ENCODE assay signal across 8 cellular contexts in the genomic region with DNA sequence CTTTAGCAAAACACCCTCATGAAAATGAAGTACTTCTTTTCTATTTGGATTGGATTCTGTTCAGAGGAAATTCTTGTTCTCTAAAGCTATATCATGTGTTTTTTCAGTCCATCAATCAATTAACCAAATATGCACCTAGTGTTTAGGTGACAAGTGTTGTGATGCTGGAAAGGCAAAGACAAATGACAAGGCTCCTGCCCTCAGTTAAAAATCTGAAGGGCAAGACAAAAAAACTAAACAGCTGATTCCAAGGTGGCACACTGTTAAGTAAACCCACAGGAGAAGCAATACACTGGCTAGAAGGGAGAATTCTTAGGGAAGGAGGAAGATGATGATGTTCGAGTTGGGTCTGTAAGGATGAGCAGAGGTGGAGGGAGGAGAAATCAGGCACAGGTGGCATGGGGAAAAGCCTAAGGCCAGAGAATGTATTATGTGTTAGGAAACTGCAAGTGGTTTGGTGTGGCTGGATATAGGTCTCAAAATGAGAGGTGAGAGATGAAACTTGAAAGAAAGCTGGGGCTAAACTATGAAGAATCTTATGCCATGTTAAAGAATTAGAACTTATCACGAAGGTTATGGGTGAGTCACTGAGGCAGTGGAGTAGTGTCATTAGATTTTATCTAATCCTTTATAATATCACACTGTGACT. TPM values are rescaled to one million over a fixed set of nuclear protein-coding genes. Genes with fewer than 3 reads are reported as not detected.
DNase-seq lines count a peak whose midpoint lies in the region; ATAC-seq, FAIRE-seq and TF ChIP-seq lines count a peak whose summit lies in the region.

No MANE protein-coding gene starts in this region.

- H3K27ac ChIP-seq in HepG2 (ENCODE audit: extremely low read length, insufficient read depth, low read length) (peak overlapping the region; percentile 86), upper lobe of left lung (no peak overlapping the region)

- no peak overlapping the region for H2AFZ ChIP-seq in HepG2 (ENCODE audit: low read length)

- 97% methylated on average over 2 of the region's 2 CpGs for WGBS in HepG2 (ENCODE audit: low lambda C conversion rate)
- 74 to 81% methylated on average over 2 of the region's 2 CpGs for WGBS in upper lobe of left lung, 2 donors

- TF ChIP-seq EP300 in HepG2 (IDR thresholded peaks at IDR 0.05; ENCODE audit: low read depth in 2 of 2, low read length in 2 of 2): no peak
- TF ChIP-seq EP300 in HepG2 (CRISPR knock-in tag; IDR thresholded peaks at IDR 0.05; ENCODE audit: borderline replicate concordance): no peak
- TF ChIP-seq EP300 in upper lobe of left lung (IDR thresholded peaks at IDR 0.05): no peak

- no TSS peak for BruUV-seq in HepG2 (replicated peaks; lab: Mats Ljungman, UMichigan)

- no peak overlapping the region for H3K9ac ChIP-seq in HepG2 (ENCODE audit: insufficient read depth, low read depth, low read length)

- peaks cover 30% of the 10 kb centered on the region for H3K4me1 ChIP-seq in HepG2 (ENCODE audit: insufficient read depth, low read length)
- H3K4me1 ChIP-seq in upper lobe of left lung: peaks cover 8% of the 10 kb centered on the region in 4 donors

- H3K4me2 ChIP-seq in HepG2 (ENCODE audit: low read depth, low read length): no peak overlapping the region

- TF ChIP-seq CTCF in HepG2 (CRISPR knock-in tag; IDR thresholded peaks at IDR 0.05): no peak
- no peak for TF ChIP-seq CTCF in upper lobe of left lung (IDR thresholded peaks at IDR 0.05)

- no peaks in the 10 kb centered on the region for H4K20me1 ChIP-seq in HepG2 (ENCODE audit: insufficient read depth, low read length)

- H3K36me3 ChIP-seq in HepG2 (replicated peaks in 1 of 2; ENCODE audit: control insufficient read depth in 1 of 2, insufficient read depth in 2 of 2, low read length in 2 of 2) (no peaks in the 10 kb centered on the region), upper lobe of left lung (no peaks in the 10 kb centered on the region)

- no peak for TF ChIP-seq RAD21 in HepG2 (CRISPR knock-in tag; IDR thresholded peaks at IDR 0.05)

- peak; percentile 45 for ATAC-seq in GM18858 (IDR thresholded peaks at IDR 0.05; ENCODE audit: unreplicated experiment)
- no peak for ATAC-seq in HepG2
- ATAC-seq in upper lobe of left lung (ENCODE audit: low FRiP score in 2 of 2): no peak
- ATAC-seq in left cardiac atrium: no peak

- H3K27me3 ChIP-seq in HepG2 (ENCODE audit: control insufficient read depth in 1 of 2, insufficient read depth in 2 of 2, low read length in 2 of 2) (no peaks in the 10 kb centered on the region), upper lobe of left lung (no peaks in the 10 kb centered on the region)

- no peaks in the 10 kb centered on the region for H3K9me3 ChIP-seq in HepG2 (ENCODE audit: low read length)
- H3K9me3 ChIP-seq in upper lobe of left lung: no peaks in the 10 kb centered on the region

- H3K79me2 ChIP-seq in HepG2 (ENCODE audit: insufficient read depth, low read length): no peaks in the 10 kb centered on the region

- DNase-seq in H54 (ENCODE audit: insufficient read length, low spot score): no peak
- peak; percentile 1 for DNase-seq in NCI-H69 (lab: John Stamatoyannopoulos, UW)
- DNase-seq in HepG2 (ENCODE audit: low spot score): no peak
- DNase-seq in NCI-H226: no peak
- DNase-seq in HuH-7.5 (ENCODE audit: low spot score): no peak
- DNase-seq in upper lobe of left lung: no peak
- no peak for DNase-seq in left cardiac atrium

- H3K4me3 ChIP-seq in HepG2 (replicated peaks in 1 of 3; ENCODE audit: insufficient read depth in 1 of 3, low read depth in 2 of 3, low read length in 3 of 3): no peak overlapping the region
- H3K4me3 ChIP-seq in upper lobe of left lung: no peak overlapping the region

- in situ Hi-C loops in HepG2 (cut with HindIII; ENCODE audit: extremely low pct_ligation_motif_present, low pct_unique_long_range_greater_than_20kb): no loop called here

- CTCF ChIA-PET in HepG2 (lab: Yijun Ruan, JAX; ENCODE audit: low intra/inter-chr PET ratio, low total read pairs): no interaction called here

- no peak for TF ChIP-seq POLR2A in H54 (IDR thresholded peaks at IDR 0.05; ENCODE audit: low read depth, low read length)
- no peak for TF ChIP-seq POLR2A in HepG2 (IDR thresholded peaks at IDR 0.05; ENCODE audit: insufficient read depth in 1 of 2, low read depth in 2 of 2, low read length in 2 of 2)
- no peak for TF ChIP-seq POLR2A in upper lobe of left lung (IDR thresholded peaks at IDR 0.05)

- POLR2A ChIA-PET in HepG2 (lab: Yijun Ruan, JAX): interaction anchor here (1.2 to 2.6 kb wide), 3 partner anchors 34 to 247 kb away, joined by 3 to 22 read pairs (median 15); a partner anchor contains a TSS

- intact Hi-C loops in HepG2 (cut with micrococcal nuclease; ENCODE audit: unreplicated experiment) (no loop called here), left cardiac atrium (cut with DNase I) (no loop called here)

- peak; percentile 11 for FAIRE-seq in H54 (lab: Jason Lieb, UNC)
- FAIRE-seq in HepG2 (lab: Jason Lieb, UNC): no peak

TF ChIP-seq in HepG2, 621 proteins besides CTCF, POLR2A, EP300 and RAD21:
- TF ChIP-seq ZNF570 (CRISPR knock-in tag; IDR thresholded peaks at IDR 0.05; ENCODE audit: borderline replicate concordance) (no peak), ETV5 (CRISPR knock-in tag; IDR thresholded peaks at IDR 0.05; ENCODE audit: borderline replicate concordance) (no peak)
- TF ChIP-seq, protein P1, sequence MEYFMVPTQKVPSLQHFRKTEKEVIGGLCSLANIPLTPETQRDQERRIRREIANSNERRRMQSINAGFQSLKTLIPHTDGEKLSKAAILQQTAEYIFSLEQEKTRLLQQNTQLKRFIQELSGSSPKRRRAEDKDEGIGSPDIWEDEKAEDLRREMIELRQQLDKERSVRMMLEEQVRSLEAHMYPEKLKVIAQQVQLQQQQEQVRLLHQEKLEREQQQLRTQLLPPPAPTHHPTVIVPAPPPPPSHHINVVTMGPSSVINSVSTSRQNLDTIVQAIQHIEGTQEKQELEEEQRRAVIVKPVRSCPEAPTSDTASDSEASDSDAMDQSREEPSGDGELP (IDR thresholded peaks at IDR 0.05; ENCODE audit: borderline replicate concordance, low read depth): peak; percentile 40; the same call in 1 of the 2 replicates
TF ChIP-seq in HepG2: peak in this region for 1.

RNA-seq across cellular contexts. Expression of a gene that starts 51.8 kb away (rescaled TPM):
- total RNA-seq in HepG2 (2016; rRNA removed; fragmentation: Illumina TruSeq; extraction: Trizol): 10.0 and 10.3 TPM in 2 replicates
- total RNA-seq in HepG2 (2016; cell fraction: cytosol; rRNA removed; fragmentation: Illumina TruSeq; extraction: Trizol; ENCODE audit: low read depth): 2.2 and 2.4 TPM in 2 replicates
- total RNA-seq in HepG2 (2016; cell fraction: insoluble cytoplasmic fraction; rRNA removed; fragmentation: Illumina TruSeq; extraction: Trizol): 7.8 and 10.1 TPM in 2 replicates
- total RNA-seq in HepG2 (2016; cell fraction: membrane; rRNA removed; fragmentation: Illumina TruSeq; extraction: Trizol): 7.6 and 8.3 TPM in 2 replicates
- 8.2 and 9.3 TPM in 2 replicates for total RNA-seq in HepG2 (2016; cell fraction: nucleus; rRNA removed; fragmentation: Illumina TruSeq; extraction: Trizol)
- 8.7 and 10.5 TPM in 2 replicates for polyA plus RNA-seq in HepG2 (2011; rRNA removed)
- polyA plus RNA-seq in HepG2 (2011; cell fraction: cytosol; rRNA removed): 6.4 and 8.9 TPM in 2 replicates
- polyA plus RNA-seq in HepG2 (2011; cell fraction: nucleus; rRNA removed): 20.6 and 24.5 TPM in 2 replicates
- polyA plus RNA-seq in HepG2 (2012): 5.6 and 9.4 TPM in 2 replicates
- polyA plus RNA-seq in HepG2 (2016; cell fraction: cytosol; fragmentation: Illumina TruSeq; extraction: Trizol; ENCODE audit: low read depth): 1.7 and 1.8 TPM in 2 replicates
- 9.4 and 11.2 TPM in 2 replicates for polyA plus RNA-seq in HepG2 (2016; cell fraction: insoluble cytoplasmic fraction; fragmentation: Illumina TruSeq; extraction: Trizol; ENCODE audit: low read depth)
- polyA plus RNA-seq in HepG2 (2016; cell fraction: membrane; fragmentation: Illumina TruSeq; extraction: Trizol; ENCODE audit: low read depth): 5.1 and 6.1 TPM in 2 replicates
- 17.1 and 17.5 TPM in 2 replicates for polyA plus RNA-seq in HepG2 (2016; cell fraction: nucleus; fragmentation: Illumina TruSeq; extraction: Trizol; ENCODE audit: insufficient read depth, low read depth)
- polyA minus RNA-seq in HepG2 (2011; rRNA and poly(A)+ RNA removed; ENCODE audit: low replicate concordance): 1.0 and 21.8 TPM in 2 replicates
- polyA minus RNA-seq in HepG2 (2011; cell fraction: cytosol; rRNA and poly(A)+ RNA removed): 6.8 and 9.8 TPM in 2 replicates
- 14.0 and 15.8 TPM in 2 replicates for polyA minus RNA-seq in HepG2 (2011; cell fraction: nucleus; rRNA and poly(A)+ RNA removed)
- total RNA-seq in upper lobe of left lung: 1 to 10 TPM; 2.0 to 7.3 (median 4.0) TPM
- under 1 TPM; 0.63 to 0.85 TPM for total RNA-seq in left cardiac atrium
